In the genomic region with DNA sequence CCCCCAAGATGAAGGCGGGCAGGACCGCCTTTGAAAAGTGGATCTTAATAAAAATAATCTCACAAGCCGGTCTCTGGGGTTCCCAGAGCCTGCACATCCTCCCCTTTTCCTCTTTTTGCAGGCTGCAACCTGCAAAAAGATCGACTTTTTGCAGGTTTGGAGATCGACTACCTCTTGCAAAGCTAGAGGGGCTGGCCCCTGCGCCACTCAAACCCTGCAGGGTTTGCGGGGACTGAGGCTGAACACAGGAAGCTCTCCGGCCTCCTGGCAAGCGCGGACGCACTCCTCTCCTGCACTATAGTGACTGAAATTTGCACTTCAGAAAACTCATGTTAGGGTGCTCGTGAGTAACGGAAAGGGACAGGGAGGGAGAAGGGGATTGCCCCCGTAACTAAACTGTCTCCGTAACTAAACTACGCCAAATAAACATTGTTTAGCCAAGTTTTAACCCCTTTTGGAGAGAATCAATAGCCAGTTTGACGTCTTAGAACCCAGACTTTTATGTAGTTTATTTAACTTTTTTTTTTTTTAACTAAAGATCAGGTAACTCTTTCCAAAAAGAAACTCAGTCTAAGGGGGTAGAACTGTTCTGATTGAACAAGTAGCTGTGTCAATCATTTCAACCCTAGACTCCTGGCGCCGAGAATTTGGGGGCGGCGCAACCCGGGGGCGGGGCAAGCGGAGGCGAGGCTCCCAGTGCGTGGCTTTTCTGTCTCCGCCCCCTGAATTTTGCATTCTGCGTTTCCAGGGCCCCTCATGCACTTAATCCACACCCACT, we compare ENCODE assay signal across 8 cellular contexts. TPM values are rescaled to one million over a fixed set of nuclear protein-coding genes. Genes with fewer than 3 reads are reported as not detected.
DNase-seq lines count a peak whose midpoint lies in the region; ATAC-seq and TF ChIP-seq lines count a peak whose summit lies in the region.

No MANE protein-coding gene starts in this region.

- no peak overlapping the region for H3K27ac ChIP-seq in BLaER1 treated with 17β-estradiol and CSF1 and Interleukin-3, amounts not matched to agents 10 nM and 100 nM
- H3K27ac ChIP-seq in mesodermal cell (ENCODE audit: low read depth, low read length, severe bottlenecking) = peak overlapping the region; percentile 58

- no peak for TF ChIP-seq CTCF in HFF-Myc (IDR thresholded peaks at IDR 0.05; ENCODE audit: low read depth, low read length, missing control alignments)

- no peaks in the 10 kb centered on the region for H3K9me3 ChIP-seq in BLaER1 treated with 17β-estradiol and CSF1 and Interleukin-3, amounts not matched to agents 10 nM and 100 nM (replicated peaks in 1 of 11)
- H3K9me3 ChIP-seq in endocrine pancreas (ENCODE audit: control insufficient read depth, low read length) = no peaks in the 10 kb centered on the region
- no peaks in the 10 kb centered on the region for H3K9me3 ChIP-seq in mesodermal cell (ENCODE audit: control insufficient read depth, low read length)

- peaks cover 29% of the 10 kb centered on the region for H3K4me1 Mint-ChIP-seq in activated CD8-positive, alpha-beta memory T cell treated with anti-CD3 and anti-CD28 coated beads, Interleukin-2, amount 10 ng/mL, durations not matched to agents 7 days and 5 days

- H3K4me1 ChIP-seq in BLaER1 treated with 17β-estradiol and CSF1 and Interleukin-3, amounts not matched to agents 10 nM and 100 nM = peaks cover 19 to 33% (median 27%) of the 10 kb centered on the region in 10 experiments
- no peaks in the 10 kb centered on the region for H3K4me1 ChIP-seq in endocrine pancreas (ENCODE audit: control insufficient read depth, insufficient read depth, low read length)
- peaks cover 14% of the 10 kb centered on the region for H3K4me1 ChIP-seq in mesodermal cell (ENCODE audit: control insufficient read depth, insufficient read depth, low read length, poor library complexity, severe bottlenecking)

- H3K36me3 Mint-ChIP-seq in activated CD8-positive, alpha-beta memory T cell treated with anti-CD3 and anti-CD28 coated beads, Interleukin-2, amount 10 ng/mL, durations not matched to agents 7 days and 5 days = no peaks in the 10 kb centered on the region

- CTCF ChIA-PET in activated CD8-positive, alpha-beta memory T cell treated with anti-CD3 and anti-CD28 coated beads, Interleukin-2, amount 10 ng/mL, durations not matched to agents 7 days and 5 days (lab: Charles Lee) = interaction anchor here (1.0 to 3.0 kb wide), 3 partner anchors 9 to 1093 kb away, joined by 3 to 12 read pairs (median 3); no protein-coding TSS in a partner anchor

- H3K27me3 Mint-ChIP-seq in activated CD8-positive, alpha-beta memory T cell treated with anti-CD3 and anti-CD28 coated beads, Interleukin-2, amount 10 ng/mL, durations not matched to agents 7 days and 5 days = peaks cover 84% of the 10 kb centered on the region

- no peaks in the 10 kb centered on the region for H3K9me3 Mint-ChIP-seq in activated CD8-positive, alpha-beta memory T cell treated with anti-CD3 and anti-CD28 coated beads, Interleukin-2, amount 10 ng/mL, durations not matched to agents 7 days and 5 days (ENCODE audit: low read depth)

- peak overlapping the region; percentile 61 for H3K27ac Mint-ChIP-seq in activated CD8-positive, alpha-beta memory T cell treated with anti-CD3 and anti-CD28 coated beads, Interleukin-2, amount 10 ng/mL, durations not matched to agents 7 days and 5 days

- WGBS in mesodermal cell (ENCODE audit: insufficient coverage in 2 of 2), 2 experiments = 0 to 1% methylated on average over 17 to 21 of the region's 28 CpGs

- 0 out of 22 replicates have a peak overlapping the region, but pooled peaks of 2 of the 11 experiments have one; percentile 24 to 26 for H3K9ac ChIP-seq in BLaER1 treated with 17β-estradiol and CSF1 and Interleukin-3, amounts not matched to agents 10 nM and 100 nM
- H3K9ac ChIP-seq in endocrine pancreas (ENCODE audit: control insufficient read depth, insufficient read depth, low read length) = peak overlapping the region; percentile 19

- peak; percentile 78 for ATAC-seq in activated CD8-positive, alpha-beta memory T cell treated with anti-CD3 and anti-CD28 coated beads, Interleukin-2, amount 10 ng/mL, durations not matched to agents 7 days and 5 days
- no peak for ATAC-seq in HG02973 (IDR thresholded peaks at IDR 0.05; ENCODE audit: unreplicated experiment)

- H4K20me1 ChIP-seq in BLaER1 treated with 17β-estradiol and CSF1 and Interleukin-3, amounts not matched to agents 10 nM and 100 nM = peaks cover 0 to 45% (median 31%) of the 10 kb centered on the region in 11 experiments; a peak in 18 of 22 replicates

- H3K4me3 Mint-ChIP-seq in activated CD8-positive, alpha-beta memory T cell treated with anti-CD3 and anti-CD28 coated beads, Interleukin-2, amount 10 ng/mL, durations not matched to agents 7 days and 5 days = peak overlapping the region; percentile 74

- H3K4me2 ChIP-seq in BLaER1 treated with 17β-estradiol and CSF1 and Interleukin-3, amounts not matched to agents 10 nM and 100 nM = peak overlapping the region; percentile 77 to 98 (median 85)

- peak overlapping the region; percentile 43 to 66 (median 54) for H3K4me3 ChIP-seq in BLaER1 treated with 17β-estradiol and CSF1 and Interleukin-3, amounts not matched to agents 10 nM and 100 nM
- H3K4me3 ChIP-seq in HFF-Myc (replicated peaks; ENCODE audit: low read depth, low read length) (peak overlapping the region; percentile 40), endocrine pancreas (ENCODE audit: control insufficient read depth, insufficient read depth, low read length) (peak overlapping the region; percentile 81), mesodermal cell (ENCODE audit: extremely low read depth, insufficient read depth, low read length, poor library complexity, severe bottlenecking) (peak overlapping the region; percentile 49)

- H3K27me3 ChIP-seq in BLaER1 treated with 17β-estradiol and CSF1 and Interleukin-3, amounts not matched to agents 10 nM and 100 nM = peaks cover 89 to 99% (median 95%) of the 10 kb centered on the region in 11 experiments
- H3K27me3 ChIP-seq in endocrine pancreas (ENCODE audit: control insufficient read depth, insufficient read depth, low read length) = no peaks in the 10 kb centered on the region

- DNase-seq in HFF-Myc (ENCODE audit: extremely low read depth, low read depth) (no peak), NCI-H510A treated with DMSO at 0.1 percent for 48 hours (lab: John Stamatoyannopoulos, UW) (peak; percentile 88)
- DNase-seq in activated CD8-positive, alpha-beta memory T cell treated with anti-CD3 and anti-CD28 coated beads, Interleukin-2, amount 10 ng/mL, durations not matched to agents 7 days and 5 days = peak; percentile 83
- DNase-seq in stimulated activated CD8-positive, alpha-beta memory T cell treated with anti-CD3 and anti-CD28 coated beads, Interleukin-15, amount 100 ng/mL, for 4 hours (ENCODE audit: low read depth in 2 of 2) = peak; percentile 42 to 49

- H3K36me3 ChIP-seq in BLaER1 treated with 17β-estradiol and CSF1 and Interleukin-3, amounts not matched to agents 10 nM and 100 nM = no peaks in the 10 kb centered on the region
- H3K36me3 ChIP-seq in endocrine pancreas (ENCODE audit: control insufficient read depth, insufficient read depth, low read length) (no peaks in the 10 kb centered on the region), mesodermal cell (ENCODE audit: control insufficient read depth, insufficient read depth, low read length) (no peaks in the 10 kb centered on the region)

RNA-seq across cellular contexts. Expression of a gene that starts 2.5 kb away (rescaled TPM):
- under 1 TPM in 1 of 2 experiments, not detected in 1; 0.02 TPM for total RNA-seq in activated CD8-positive, alpha-beta memory T cell treated with anti-CD3 and anti-CD28 coated beads, Interleukin-2, amount 10 ng/mL, durations not matched to agents 7 days and 5 days
- polyA plus RNA-seq in mesodermal cell (2013, experiment 1 of 2) = 34.9 TPM
- polyA plus RNA-seq in mesodermal cell (2013, experiment 2 of 2) = 24.0 TPM

RNA-seq across cellular contexts. Expression of a gene that starts 59.6 kb away (rescaled TPM):
- total RNA-seq in activated CD8-positive, alpha-beta memory T cell treated with anti-CD3 and anti-CD28 coated beads, Interleukin-2, amount 10 ng/mL, durations not matched to agents 7 days and 5 days = 1 to 10 TPM in 1 of 2 experiments, under 1 TPM in 1; 0.96 to 3.5 TPM
- polyA plus RNA-seq in mesodermal cell (2013, experiment 1 of 2) = 576 TPM
- polyA plus RNA-seq in mesodermal cell (2013, experiment 2 of 2) = 441 TPM
